Comparison of ENCODE assay signal across 25 cellular contexts in genomic region chr1:168821434-168821833, GRCh38.
A peak's percentile ranks its signal among the peaks of the same experiment; 100 is the strongest.
DNase-seq lines count a peak whose midpoint lies in the region; ATAC-seq lines count a peak whose summit lies in the region.
"Had no signal": no experiment of that assay in that cellular context is flagged by ENCODE, and none has a peak within 500 bp of the region (broad histone marks: within the 10 kb centered on the region; RNA-seq: fewer than 3 reads in every experiment).

No MANE protein-coding gene starts in this region.

- H3K36me3 Mint-ChIP-seq in activated T-cell treated with anti-CD3 and anti-CD28 coated beads, Interleukin-2, amount 50 U/mL, for 24 hours (ENCODE audit: low read depth): no peaks in the 10 kb centered on the region
- no peaks in the 10 kb centered on the region for H3K36me3 Mint-ChIP-seq in activated naive CD8-positive, alpha-beta T cell treated with anti-CD3 and anti-CD28 coated beads for 36 hours
- H3K36me3 Mint-ChIP-seq in stimulated activated effector memory CD8-positive, alpha-beta T cell treated with anti-CD3 and anti-CD28 coated beads, Interleukin-12 subunit alpha, Interleukin-12 subunit beta, amount 100 ng/mL, for 72 hours: no peaks in the 10 kb centered on the region
- H3K36me3 Mint-ChIP-seq: memory B cell had no signal

- H3K36me3 ChIP-seq in SJCRH30: no peaks in the 10 kb centered on the region
- H3K36me3 ChIP-seq: BLaER1, colonic mucosa, HAP-1, right atrium auricular region, SJSA1, upper lobe of right lung had no signal

- H3K4me3 Mint-ChIP-seq in activated T-cell treated with anti-CD3 and anti-CD28 coated beads, Interleukin-2, amount 50 U/mL, for 24 hours: no peak overlapping the region
- no peak overlapping the region for H3K4me3 Mint-ChIP-seq in activated naive CD8-positive, alpha-beta T cell treated with anti-CD3 and anti-CD28 coated beads for 36 hours
- H3K4me3 Mint-ChIP-seq in stimulated activated effector memory CD8-positive, alpha-beta T cell treated with anti-CD3 and anti-CD28 coated beads, Interleukin-12 subunit alpha, Interleukin-12 subunit beta, amount 100 ng/mL, for 72 hours: no peak overlapping the region
- H3K4me3 Mint-ChIP-seq: activated T-helper 1 cell treated with anti-CD3 and anti-CD28 coated beads, Interleukin-12 subunit alpha, Interleukin-12 subunit beta, Interleukin-2, Interleukin-4 antibody, amounts not matched to agents 30 ng/mL and 10 ng/mL and 1 ng/mL, durations not matched to agents 14 hours and 24 hours and 36 hours; memory B cell; nephron had no signal

- no peaks in the 10 kb centered on the region; the same call in 1 of the 2 replicates for H3K4me1 ChIP-seq in SJCRH30
- H3K4me1 ChIP-seq: BLaER1, colonic mucosa, parathyroid adenoma, SJSA1, upper lobe of right lung had no signal

- peak; percentile 31 for DNase-seq in activated naive CD4-positive, alpha-beta T cell treated with Interleukin-2 at 50 U/mL for 16 hours
- DNase-seq in activated naive CD4-positive, alpha-beta T cell (lab: John Stamatoyannopoulos, UW): no peak
- no peak for DNase-seq in activated T-cell treated with anti-CD3 and anti-CD28 coated beads, Interleukin-2, amount 50 U/mL, for 24 hours
- DNase-seq in activated naive CD8-positive, alpha-beta T cell treated with anti-CD3 and anti-CD28 coated beads for 36 hours: peak; percentile 40
- no peak for DNase-seq in stimulated activated effector memory CD8-positive, alpha-beta T cell treated with anti-CD3 and anti-CD28 coated beads, Interleukin-12 subunit alpha, Interleukin-12 subunit beta, amount 100 ng/mL, for 72 hours (ENCODE audit: low spot score in 2 of 2)
- DNase-seq in posterior cingulate gyrus (no peak), SJCRH30 (no peak)
- DNase-seq: colonic mucosa; DMS153; effector memory CD4-positive, alpha-beta T cell; NCI-H1048; NCI-H446 treated with DMSO at 0.1 percent for 48 hours; small intestine; T-helper 9 cell; upper lobe of right lung had no signal

- H3K4me3 ChIP-seq in SJCRH30: no peak overlapping the region
- H3K4me3 ChIP-seq: BLaER1, colonic mucosa, HAP-1, right atrium auricular region, SJSA1, upper lobe of right lung had no signal

- peaks cover 21% of the 10 kb centered on the region for H3K4me1 Mint-ChIP-seq in activated T-cell treated with anti-CD3 and anti-CD28 coated beads, Interleukin-2, amount 50 U/mL, for 24 hours (ENCODE audit: low read depth)
- peaks cover 31% of the 10 kb centered on the region for H3K4me1 Mint-ChIP-seq in activated naive CD8-positive, alpha-beta T cell treated with anti-CD3 and anti-CD28 coated beads for 36 hours
- H3K4me1 Mint-ChIP-seq in stimulated activated effector memory CD8-positive, alpha-beta T cell treated with anti-CD3 and anti-CD28 coated beads, Interleukin-12 subunit alpha, Interleukin-12 subunit beta, amount 100 ng/mL, for 72 hours: peaks cover 30% of the 10 kb centered on the region
- H3K4me1 Mint-ChIP-seq: memory B cell had no signal

- no peak overlapping the region for H3K27ac ChIP-seq in SJCRH30
- H3K27ac ChIP-seq: BLaER1, colonic mucosa, epithelial cell of prostate, parathyroid adenoma, right atrium auricular region, SJSA1, upper lobe of right lung had no signal

- no peaks in the 10 kb centered on the region for H3K9me3 Mint-ChIP-seq in activated T-cell treated with anti-CD3 and anti-CD28 coated beads, Interleukin-2, amount 50 U/mL, for 24 hours
- peaks cover 6% of the 10 kb centered on the region for H3K9me3 Mint-ChIP-seq in activated naive CD8-positive, alpha-beta T cell treated with anti-CD3 and anti-CD28 coated beads for 36 hours
- H3K9me3 Mint-ChIP-seq in stimulated activated effector memory CD8-positive, alpha-beta T cell treated with anti-CD3 and anti-CD28 coated beads, Interleukin-12 subunit alpha, Interleukin-12 subunit beta, amount 100 ng/mL, for 72 hours: no peaks in the 10 kb centered on the region
- H3K9me3 Mint-ChIP-seq: activated T-helper 1 cell treated with anti-CD3 and anti-CD28 coated beads, Interleukin-12 subunit alpha, Interleukin-12 subunit beta, Interleukin-2, Interleukin-4 antibody, amounts not matched to agents 30 ng/mL and 10 ng/mL and 1 ng/mL, durations not matched to agents 14 hours and 24 hours and 36 hours; nephron had no signal

- no peaks in the 10 kb centered on the region for H3K9me3 ChIP-seq in SJCRH30 (replicated peaks)
- H3K9me3 ChIP-seq: BLaER1, colonic mucosa, HAP-1, SJSA1, upper lobe of right lung had no signal

- peak overlapping the region; percentile 6 for H3K27ac Mint-ChIP-seq in activated T-cell treated with anti-CD3 and anti-CD28 coated beads, Interleukin-2, amount 50 U/mL, for 24 hours
- no peak overlapping the region for H3K27ac Mint-ChIP-seq in activated naive CD8-positive, alpha-beta T cell treated with anti-CD3 and anti-CD28 coated beads for 36 hours
- H3K27ac Mint-ChIP-seq in stimulated activated effector memory CD8-positive, alpha-beta T cell treated with anti-CD3 and anti-CD28 coated beads, Interleukin-12 subunit alpha, Interleukin-12 subunit beta, amount 100 ng/mL, for 72 hours: no peak overlapping the region
- H3K27ac Mint-ChIP-seq: activated T-helper 1 cell treated with anti-CD3 and anti-CD28 coated beads, Interleukin-12 subunit alpha, Interleukin-12 subunit beta, Interleukin-2, Interleukin-4 antibody, amounts not matched to agents 30 ng/mL and 10 ng/mL and 1 ng/mL, durations not matched to agents 14 hours and 24 hours and 36 hours; memory B cell had no signal

- ATAC-seq in stimulated activated effector memory CD8-positive, alpha-beta T cell treated with anti-CD3 and anti-CD28 coated beads, Interleukin-12 subunit alpha, Interleukin-12 subunit beta, amount 100 ng/mL, for 72 hours: peak; percentile 49
- ATAC-seq: left lobe of liver, upper lobe of right lung had no signal

- no peaks in the 10 kb centered on the region for H3K27me3 ChIP-seq in SJCRH30
- H3K27me3 ChIP-seq: BLaER1, colonic mucosa, right atrium auricular region, SJSA1, upper lobe of right lung had no signal

- intact Hi-C loops in posterior cingulate gyrus (cut with DNase I): no loop called here

- peaks cover 2% of the 10 kb centered on the region for H3K27me3 Mint-ChIP-seq in activated T-cell treated with anti-CD3 and anti-CD28 coated beads, Interleukin-2, amount 50 U/mL, for 24 hours
- H3K27me3 Mint-ChIP-seq in activated naive CD8-positive, alpha-beta T cell treated with anti-CD3 and anti-CD28 coated beads for 36 hours: peaks cover 5% of the 10 kb centered on the region

Comparison
In these comparisons a context has a peak if more than half of its experiments do, and no peak if none do; other contexts are left out.
1. DNase-seq: peak in activated naive CD4-positive, alpha-beta T cell treated with Interleukin-2 at 50 U/mL for 16 hours (single experiment) and activated naive CD8-positive, alpha-beta T cell treated with anti-CD3 and anti-CD28 coated beads for 36 hours (single experiment); none in activated naive CD4-positive, alpha-beta T cell (0 of 4), activated T-cell treated with anti-CD3 and anti-CD28 coated beads, Interleukin-2, amount 50 U/mL, for 24 hours (single experiment), stimulated activated effector memory CD8-positive, alpha-beta T cell treated with anti-CD3 and anti-CD28 coated beads, Interleukin-12 subunit alpha, Interleukin-12 subunit beta, amount 100 ng/mL, for 72 hours (0 of 2), posterior cingulate gyrus (0 of 10) and SJCRH30 (0 of 2).